Comparison of ENCODE assay signal across 9 cellular contexts in the genomic region with DNA sequence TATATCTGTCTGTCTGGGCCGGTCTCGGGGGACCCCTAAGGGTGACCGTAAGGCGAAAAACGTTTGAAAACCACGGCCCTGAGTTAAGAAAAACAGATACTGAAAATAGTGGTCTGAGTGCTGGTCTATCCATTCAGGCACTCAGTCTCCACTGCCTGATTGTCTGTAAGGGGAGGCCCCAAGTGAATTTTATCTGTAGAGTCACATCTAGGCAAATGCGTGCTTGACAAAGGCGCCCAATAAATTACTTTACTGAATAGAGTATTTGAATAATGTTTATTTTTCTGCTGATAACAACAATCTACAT. TPM values are rescaled to one million over a fixed set of nuclear protein-coding genes. Genes with fewer than 3 reads are reported as not detected.
DNase-seq lines count a peak whose midpoint lies in the region; ATAC-seq and TF ChIP-seq lines count a peak whose summit lies in the region.
"Had no signal": no experiment of that assay in that cellular context is flagged by ENCODE, and none has a peak within 500 bp of the region (broad histone marks: within the 10 kb centered on the region; RNA-seq: fewer than 3 reads in every experiment).

No MANE protein-coding gene starts in this region.

- peaks cover 72% of the 10 kb centered on the region for H3K79me2 ChIP-seq in Karpas-422 (ENCODE audit: low read length)

- H3K36me3 Mint-ChIP-seq in neural crest cell (ENCODE audit: low read depth): peaks cover 15% of the 10 kb centered on the region

- H2AFZ ChIP-seq in Karpas-422 (ENCODE audit: low read length): no peak overlapping the region

- peaks cover 4% of the 10 kb centered on the region; the same call in 1 of the 2 replicates for H3K36me3 ChIP-seq in Karpas-422 (ENCODE audit: insufficient read depth, low read length)
- no peaks in the 10 kb centered on the region for H3K36me3 ChIP-seq in effector memory CD4-positive, alpha-beta T cell (ENCODE audit: control insufficient read depth, insufficient read depth, low read length)

- H3K9ac ChIP-seq in Karpas-422 (ENCODE audit: low read length): peak overlapping the region; percentile 77

- peaks cover 3% of the 10 kb centered on the region; the same call in 1 of the 2 replicates for H4K20me1 ChIP-seq in Karpas-422 (ENCODE audit: insufficient read depth, low read depth, low read length)

- H3K27me3 ChIP-seq in Karpas-422 (ENCODE audit: low read length): no peaks in the 10 kb centered on the region
- no peaks in the 10 kb centered on the region for H3K27me3 ChIP-seq in effector memory CD4-positive, alpha-beta T cell (replicated peaks; ENCODE audit: control insufficient read depth, insufficient read depth, low read length, poor library complexity, severe bottlenecking)

- H3K4me1 ChIP-seq in Karpas-422 (ENCODE audit: low read length): peaks cover 46% of the 10 kb centered on the region
- no peaks in the 10 kb centered on the region for H3K4me1 ChIP-seq in effector memory CD4-positive, alpha-beta T cell (ENCODE audit: control insufficient read depth, insufficient read depth, low read length, poor library complexity, severe bottlenecking)

- H3K27ac ChIP-seq in Karpas-422 (ENCODE audit: low read length): peak overlapping the region; percentile 83
- peak overlapping the region; percentile 95 for H3K27ac ChIP-seq in effector memory CD4-positive, alpha-beta T cell (ENCODE audit: insufficient read depth, low read length, poor library complexity, severe bottlenecking)

- H3K4me3 ChIP-seq in Karpas-422 (ENCODE audit: low read length): peak overlapping the region; percentile 73
- peak overlapping the region; percentile 58 for H3K4me3 ChIP-seq in effector memory CD4-positive, alpha-beta T cell (ENCODE audit: insufficient read depth, low read depth, low read length, poor library complexity, severe bottlenecking)

- peaks cover 6% of the 10 kb centered on the region for H3K9me3 Mint-ChIP-seq in neural crest cell

- H3K4me3 Mint-ChIP-seq in neural crest cell: peak overlapping the region; percentile 95

- H3K9me3 ChIP-seq in Karpas-422 (ENCODE audit: low read length): no peaks in the 10 kb centered on the region
- no peaks in the 10 kb centered on the region for H3K9me3 ChIP-seq in effector memory CD4-positive, alpha-beta T cell (ENCODE audit: control insufficient read depth, low read length)

- DNase-seq in Karpas-422 (no peak), neural crest cell (ENCODE audit: low read depth, low spot score) (no peak), OCI-M2 (lab: John Stamatoyannopoulos, UW; ENCODE audit: unreplicated experiment) (no peak), retina (no peak), dermis blood vessel endothelial cell (no peak)
- DNase-seq in effector memory CD4-positive, alpha-beta T cell: no peak
- no peak for DNase-seq in stimulated activated CD4-positive, alpha-beta T cell treated with anti-CD3 and anti-CD28 coated beads, Interleukin-4, amount 100 ng/mL, for 1 hour

- H3K27ac Mint-ChIP-seq in neural crest cell (ENCODE audit: unreplicated experiment): peak overlapping the region; percentile 99

- no peaks in the 10 kb centered on the region for H3K9me2 ChIP-seq in Karpas-422 (replicated peaks; ENCODE audit: insufficient read depth, low read length)

- peaks cover 24% of the 10 kb centered on the region for H3K4me1 Mint-ChIP-seq in neural crest cell

- H3K4me2 ChIP-seq in Karpas-422 (ENCODE audit: low read depth, low read length, poor library complexity, severe bottlenecking): peak overlapping the region; percentile 83

- no peak for TF ChIP-seq CTCF in neural crest cell (conservative IDR thresholded peaks at IDR 0.05)

- ATAC-seq in GM18498 (IDR thresholded peaks at IDR 0.05; ENCODE audit: unreplicated experiment): peak; percentile 23

- peaks cover 2% of the 10 kb centered on the region for H3K27me3 Mint-ChIP-seq in neural crest cell (ENCODE audit: low read depth)

RNA-seq across cellular contexts. Expression of a gene that starts 0.5 kb away (rescaled TPM):
- 34.8 and 55.4 TPM in 2 replicates for total RNA-seq in Karpas-422 (2014; rRNA removed; shearing (Covaris generic); ENCODE audit: low replicate concordance)
- total RNA-seq in neural crest cell (73.3 and 74.0 TPM in 2 replicates), dermis blood vessel endothelial cell (90.0 and 99.7 TPM in 2 replicates)

RNA-seq across cellular contexts. Expression of a gene that starts 0.8 kb away (rescaled TPM):
- 25.8 and 30.1 TPM in 2 replicates for total RNA-seq in Karpas-422 (2014; rRNA removed; shearing (Covaris generic); ENCODE audit: low replicate concordance)
- total RNA-seq in neural crest cell (48.0 and 50.7 TPM in 2 replicates), dermis blood vessel endothelial cell (26.8 and 29.3 TPM in 2 replicates)

RNA-seq across cellular contexts. Expression of a gene that starts 17.7 kb away (rescaled TPM):
- 1,280 and 3,178 TPM in 2 replicates for total RNA-seq in Karpas-422 (2014; rRNA removed; shearing (Covaris generic); ENCODE audit: low replicate concordance)
- total RNA-seq in neural crest cell (316 and 347 TPM in 2 replicates), dermis blood vessel endothelial cell (660 and 938 TPM in 2 replicates)

RNA-seq across cellular contexts. Expression of a gene that starts 22.5 kb away (rescaled TPM):
- total RNA-seq in Karpas-422 (2014; rRNA removed; shearing (Covaris generic); ENCODE audit: low replicate concordance): 81.6 and 94.2 TPM in 2 replicates
- total RNA-seq in neural crest cell (0.64 TPM in 1 of 2 replicates, not detected in the other), dermis blood vessel endothelial cell (not detected in 2 replicates)
- total RNA-seq: RPMI7951 had no signal

RNA-seq across cellular contexts. Expression of a gene that starts 59.9 kb away (rescaled TPM):
- total RNA-seq in Karpas-422 (2014; rRNA removed; shearing (Covaris generic); ENCODE audit: low replicate concordance): 3.5 and 10.3 TPM in 2 replicates
- total RNA-seq in neural crest cell (31.7 and 32.2 TPM in 2 replicates), dermis blood vessel endothelial cell (2.4 and 4.0 TPM in 2 replicates)
